In genomic region chr12:52950553-52950952, GRCh38 we compare ENCODE assay signal across 13 cellular contexts. TPM values are rescaled to one million over a fixed set of nuclear protein-coding genes. Genes with fewer than 3 reads are reported as not detected.
DNase-seq lines count a peak whose midpoint lies in the region; ATAC-seq, FAIRE-seq and TF ChIP-seq lines count a peak whose summit lies in the region.
"Had no signal": no experiment of that assay in that cellular context is flagged by ENCODE, and none has a peak within 500 bp of the region (broad histone marks: within the 10 kb centered on the region; RNA-seq: fewer than 3 reads in every experiment).

No MANE protein-coding gene starts in this region.

- no peak for TF ChIP-seq RAD21 in SK-N-SH (IDR thresholded peaks at IDR 0.05; ENCODE audit: low read length)

- no peak for DNase-seq in CD8-positive, alpha-beta T cell
- DNase-seq in SK-N-SH: no peak
- DNase-seq in fibroblast of pulmonary artery (ENCODE audit: low read depth): no peak
- DNase-seq in pancreas: peak in 2 of 6 donors; percentile 37 to 62
- DNase-seq in SW480 (ENCODE audit: low spot score): no peak
- no peak for DNase-seq in foreskin keratinocyte
- no peak for DNase-seq in NCI-H446 treated with DMSO at 0.1 percent for 48 hours (lab: John Stamatoyannopoulos, UW)
- DNase-seq in T-helper 1 cell: no peak
- DNase-seq: activated CD4-positive, alpha-beta T cell treated with anti-CD3 and anti-CD28 coated beads for 1 hour; effector CD8-positive, alpha-beta T cell had no signal

- H3K4me1 Mint-ChIP-seq in CD8-positive, alpha-beta T cell (ENCODE audit: low read depth): peaks cover 13% of the 10 kb centered on the region

- FAIRE-seq in pancreas (lab: Jason Lieb, UNC): no peak
- FAIRE-seq: D721Med, GM12891, HTR-8/SVneo had no signal

- peaks cover 13% of the 10 kb centered on the region for H3K4me1 ChIP-seq in CD8-positive, alpha-beta T cell (ENCODE audit: insufficient read depth, low read length)
- H3K4me1 ChIP-seq in SK-N-SH (ENCODE audit: control insufficient read depth in 1 of 2, insufficient read depth in 2 of 2, low read depth in 1 of 2, low read length in 1 of 2) (peaks cover 0 to 24% of the 10 kb centered on the region in 2 experiments; a peak in 2 of 4 replicates), pancreas (peaks cover 21 to 32% (median 22%) of the 10 kb centered on the region in 3 donors), foreskin keratinocyte (peaks cover 14% of the 10 kb centered on the region)

- peak overlapping the region; percentile 8 for H3K4me3 Mint-ChIP-seq in CD8-positive, alpha-beta T cell

- CTCF ChIA-PET in CD8-positive, alpha-beta T cell (lab: Charles Lee): interaction anchor here (2.7 kb wide), 1 partner anchor 66 kb away, joined by 21 read pairs; no protein-coding TSS in a partner anchor
- CTCF ChIA-PET in SK-N-SH (lab: Yijun Ruan, JAX): interaction anchor here (0.9 to 3.8 kb wide), 3 partner anchors 30 to 65 kb away, joined by 3 to 15 read pairs (median 10); no protein-coding TSS in a partner anchor

- POLR2A ChIA-PET in CD8-positive, alpha-beta T cell (lab: Charles Lee): no interaction called here
- POLR2A ChIA-PET in SK-N-SH (lab: Yijun Ruan, JAX): no interaction called here

- peak overlapping the region; percentile 93 for H3K9ac ChIP-seq in SK-N-SH

- no peak overlapping the region for H2AFZ ChIP-seq in SK-N-SH (ENCODE audit: low read depth)

- no peaks in the 10 kb centered on the region for H3K9me2 ChIP-seq in SK-N-SH

- H3K36me3 Mint-ChIP-seq in CD8-positive, alpha-beta T cell: no peaks in the 10 kb centered on the region

- H3K27ac ChIP-seq in CD8-positive, alpha-beta T cell (ENCODE audit: low read depth, low read length): no peak overlapping the region
- H3K27ac ChIP-seq in SK-N-SH (ENCODE audit: low read depth in 2 of 2, low read length in 1 of 2) (peak overlapping the region in 1 of 2 experiments; percentile 82; a peak in 1 of 4 replicates), pancreas (peak overlapping the region; percentile 94 to 96 (median 95)), foreskin keratinocyte (no peak overlapping the region)

- H3F3A ChIP-seq in SK-N-SH (replicated peaks; ENCODE audit: insufficient read depth): peaks cover 35% of the 10 kb centered on the region

- H4K20me1 ChIP-seq in SK-N-SH (ENCODE audit: insufficient read depth): no peaks in the 10 kb centered on the region

- H3K36me3 ChIP-seq in CD8-positive, alpha-beta T cell (ENCODE audit: insufficient read depth, low read length): no peaks in the 10 kb centered on the region
- H3K36me3 ChIP-seq in SK-N-SH (replicated peaks in 1 of 2; ENCODE audit: control insufficient read depth in 1 of 2, insufficient read depth in 2 of 2, low read length in 1 of 2) (peaks cover 4 to 9% of the 10 kb centered on the region in 2 experiments), pancreas (peaks cover 0 to 22% (median 14%) of the 10 kb centered on the region in 3 donors)

- WGBS in SK-N-SH (ENCODE audit: low lambda C conversion rate): 41% methylated on average over 7 of the region's 7 CpGs
- WGBS in pancreas, 2 donors: 20 to 21% methylated on average over 7 of the region's 7 CpGs

- intact Hi-C loops in CD8-positive, alpha-beta T cell (cut with DNase I, micrococcal nuclease): no loop called here
- intact Hi-C loops in pancreas (cut with DNase I): loop anchor here in 2 of 3 donors (10.0 kb wide), 1 partner anchor 46 kb away; the partner anchor contains the start of gene KRT8 (in 2 of the 2)

- H3K79me2 ChIP-seq in SK-N-SH (ENCODE audit: insufficient read depth): peaks cover 46% of the 10 kb centered on the region

- H3K4me2 ChIP-seq in SK-N-SH: peak overlapping the region; percentile 81

- H3K27me3 Mint-ChIP-seq in CD8-positive, alpha-beta T cell (ENCODE audit: low read depth): no peaks in the 10 kb centered on the region

- H3K27me3 ChIP-seq in CD8-positive, alpha-beta T cell (ENCODE audit: insufficient read depth, low read length): no peaks in the 10 kb centered on the region
- no peaks in the 10 kb centered on the region for H3K27me3 ChIP-seq in SK-N-SH (ENCODE audit: insufficient read depth)
- no peaks in the 10 kb centered on the region for H3K27me3 ChIP-seq in pancreas
- H3K27me3 ChIP-seq in foreskin keratinocyte: no peaks in the 10 kb centered on the region

- no peaks in the 10 kb centered on the region for H3K9me3 ChIP-seq in CD8-positive, alpha-beta T cell (ENCODE audit: low read length)
- H3K9me3 ChIP-seq in SK-N-SH (no peaks in the 10 kb centered on the region), pancreas (no peaks in the 10 kb centered on the region)

- H3K4me3 ChIP-seq in CD8-positive, alpha-beta T cell (ENCODE audit: low read depth, low read length): no peak overlapping the region
- H3K4me3 ChIP-seq in SK-N-SH (ENCODE audit: low read depth in 2 of 2, low read length in 1 of 2) (peak overlapping the region; percentile 49 to 85; a peak in 3 of 4 replicates), fibroblast of pulmonary artery (replicated peaks; ENCODE audit: low read depth, low read length) (peak overlapping the region; percentile 93), pancreas (peak overlapping the region; percentile 42 to 94 (median 71))

- H3K27ac Mint-ChIP-seq in CD8-positive, alpha-beta T cell: peak overlapping the region; percentile 33

- no peak for TF ChIP-seq EP300 in SK-N-SH (IDR thresholded peaks at IDR 0.05; ENCODE audit: borderline replicate concordance in 1 of 2, low read depth in 1 of 2, low read length in 1 of 2)

- ATAC-seq in CD8-positive, alpha-beta T cell: no peak
- ATAC-seq in pancreas: no peak
- ATAC-seq in foreskin keratinocyte: no peak

- no peak for TF ChIP-seq CTCF in CD8-positive, alpha-beta T cell (IDR thresholded peaks at IDR 0.05)
- TF ChIP-seq CTCF in SK-N-SH (IDR thresholded peaks at IDR 0.05): no peak
- TF ChIP-seq CTCF in fibroblast of pulmonary artery (IDR thresholded peaks at IDR 0.05; ENCODE audit: low read length, missing control alignments): no peak
- TF ChIP-seq CTCF in pancreas (IDR thresholded peaks at IDR 0.05): no peak
- TF ChIP-seq CTCF in foreskin keratinocyte (conservative IDR thresholded peaks at IDR 0.05): no peak

- no peaks in the 10 kb centered on the region for H3K9me3 Mint-ChIP-seq in CD8-positive, alpha-beta T cell

TF ChIP-seq in SK-N-SH, 30 proteins besides CTCF, POLR2A, EP300 and RAD21:
- no peak for TF ChIP-seq PBX3 (IDR thresholded peaks at IDR 0.05)
- no peak for TF ChIP-seq NRF1 (IDR thresholded peaks at IDR 0.05; ENCODE audit: low read depth, low read length)

RNA-seq across cellular contexts. Expression of gene KRT18, which starts 1.6 kb away (rescaled TPM):
- 1 to 10 TPM; 3.5 to 4.2 TPM for total RNA-seq in CD8-positive, alpha-beta T cell
- polyA plus RNA-seq in SK-N-SH (2012; rRNA removed) (332 and 351 TPM in 2 replicates), pancreas (100 to 1,000 TPM; 526 to 610 TPM), foreskin keratinocyte (561 and 630 TPM in 2 replicates)
- 225 and 265 TPM in 2 replicates for polyA plus RNA-seq in SK-N-SH (2012; cell fraction: cytosol; rRNA removed)
- 714 and 1,063 TPM in 2 replicates for polyA plus RNA-seq in SK-N-SH (2012; cell fraction: nucleus; rRNA removed)
- total RNA-seq in pancreas (100 to 1,000 TPM; 309 to 595 (median 384) TPM), foreskin keratinocyte (500 and 580 TPM in 2 replicates)

RNA-seq across cellular contexts. Expression of gene KRT8, which starts 45.7 kb away (rescaled TPM):
- under 1 TPM; 0.42 to 0.57 TPM for total RNA-seq in CD8-positive, alpha-beta T cell
- polyA plus RNA-seq in SK-N-SH (2012; rRNA removed) (47.7 and 49.4 TPM in 2 replicates), pancreas (100 to 1,000 TPM; 698 to 759 TPM), foreskin keratinocyte (626 and 720 TPM in 2 replicates)
- 35.6 and 44.1 TPM in 2 replicates for polyA plus RNA-seq in SK-N-SH (2012; cell fraction: cytosol; rRNA removed)
- polyA plus RNA-seq in SK-N-SH (2012; cell fraction: nucleus; rRNA removed): 40.7 and 41.4 TPM in 2 replicates
- total RNA-seq in pancreas (100 to 1,000 TPM; 317 to 789 (median 496) TPM), foreskin keratinocyte (445 and 504 TPM in 2 replicates)

RNA-seq across cellular contexts. Expression of gene EIF4B, which starts 55.7 kb away (rescaled TPM):
- 100 to 1,000 TPM; 709 to 741 TPM for total RNA-seq in CD8-positive, alpha-beta T cell
- polyA plus RNA-seq in SK-N-SH (2012; rRNA removed): 267 and 292 TPM in 2 replicates
- polyA plus RNA-seq in SK-N-SH (2012; cell fraction: cytosol; rRNA removed): 346 and 371 TPM in 2 replicates
- 127 and 164 TPM in 2 replicates for polyA plus RNA-seq in SK-N-SH (2012; cell fraction: nucleus; rRNA removed)
- 100 to 1,000 TPM; 343 to 522 (median 446) TPM for total RNA-seq in pancreas
- 10 to 100 TPM; 72.8 to 88.6 TPM for polyA plus RNA-seq in pancreas
- total RNA-seq in foreskin keratinocyte: 349 and 368 TPM in 2 replicates
- 95.2 and 110 TPM in 2 replicates for polyA plus RNA-seq in foreskin keratinocyte

Comparison
In these comparisons a context has a peak if more than half of its experiments do, and no peak if none do; other contexts are left out.
1. H3K27ac ChIP-seq: peak in pancreas (4 of 4); none in CD8-positive, alpha-beta T cell (single experiment) and foreskin keratinocyte (single experiment).
2. RNA of gene KRT18, which starts 1.6 kb away (total RNA-seq): 500 to 580 TPM in foreskin keratinocyte and 309 to 595 TPM in pancreas; 3.5 to 4.2 TPM in CD8-positive, alpha-beta T cell; every median in the first group is over 10 times any median in the second.
3. RNA of gene KRT8, which starts 45.7 kb away (total RNA-seq): 317 to 789 TPM in pancreas and 445 to 504 TPM in foreskin keratinocyte; 0.42 to 0.57 TPM in CD8-positive, alpha-beta T cell; every median in the first group is over 100 times any median in the second.
4. intact Hi-C loops: an anchor here in pancreas (10.0 kb wide); none called in CD8-positive, alpha-beta T cell.